Comparison of ENCODE assay signal across 8 cellular contexts in genomic region chr21:44011774-44012473, GRCh38. TPM values are rescaled to one million over a fixed set of nuclear protein-coding genes. Genes with fewer than 3 reads are reported as not detected.
DNase-seq lines count a peak whose midpoint lies in the region; ATAC-seq and TF ChIP-seq lines count a peak whose summit lies in the region.

A gene with protein sequence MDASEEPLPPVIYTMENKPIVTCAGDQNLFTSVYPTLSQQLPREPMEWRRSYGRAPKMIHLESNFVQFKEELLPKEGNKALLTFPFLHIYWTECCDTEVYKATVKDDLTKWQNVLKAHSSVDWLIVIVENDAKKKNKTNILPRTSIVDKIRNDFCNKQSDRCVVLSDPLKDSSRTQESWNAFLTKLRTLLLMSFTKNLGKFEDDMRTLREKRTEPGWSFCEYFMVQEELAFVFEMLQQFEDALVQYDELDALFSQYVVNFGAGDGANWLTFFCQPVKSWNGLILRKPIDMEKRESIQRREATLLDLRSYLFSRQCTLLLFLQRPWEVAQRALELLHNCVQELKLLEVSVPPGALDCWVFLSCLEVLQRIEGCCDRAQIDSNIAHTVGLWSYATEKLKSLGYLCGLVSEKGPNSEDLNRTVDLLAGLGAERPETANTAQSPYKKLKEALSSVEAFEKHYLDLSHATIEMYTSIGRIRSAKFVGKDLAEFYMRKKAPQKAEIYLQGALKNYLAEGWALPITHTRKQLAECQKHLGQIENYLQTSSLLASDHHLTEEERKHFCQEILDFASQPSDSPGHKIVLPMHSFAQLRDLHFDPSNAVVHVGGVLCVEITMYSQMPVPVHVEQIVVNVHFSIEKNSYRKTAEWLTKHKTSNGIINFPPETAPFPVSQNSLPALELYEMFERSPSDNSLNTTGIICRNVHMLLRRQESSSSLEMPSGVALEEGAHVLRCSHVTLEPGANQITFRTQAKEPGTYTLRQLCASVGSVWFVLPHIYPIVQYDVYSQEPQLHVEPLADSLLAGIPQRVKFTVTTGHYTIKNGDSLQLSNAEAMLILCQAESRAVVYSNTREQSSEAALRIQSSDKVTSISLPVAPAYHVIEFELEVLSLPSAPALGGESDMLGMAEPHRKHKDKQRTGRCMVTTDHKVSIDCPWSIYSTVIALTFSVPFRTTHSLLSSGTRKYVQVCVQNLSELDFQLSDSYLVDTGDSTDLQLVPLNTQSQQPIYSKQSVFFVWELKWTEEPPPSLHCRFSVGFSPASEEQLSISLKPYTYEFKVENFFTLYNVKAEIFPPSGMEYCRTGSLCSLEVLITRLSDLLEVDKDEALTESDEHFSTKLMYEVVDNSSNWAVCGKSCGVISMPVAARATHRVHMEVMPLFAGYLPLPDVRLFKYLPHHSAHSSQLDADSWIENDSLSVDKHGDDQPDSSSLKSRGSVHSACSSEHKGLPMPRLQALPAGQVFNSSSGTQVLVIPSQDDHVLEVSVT (plus strand): TSS chr21:44012309. CDS start chr21:44012494, 185 bp downstream.

- peaks cover 18 to 23% of the 10 kb centered on the region in 2 experiments for H3K4me1 ChIP-seq in HCT116 (ENCODE audit: control insufficient read depth in 1 of 2, insufficient read depth in 2 of 2, low read length in 2 of 2)
- peaks cover 55% of the 10 kb centered on the region for H3K4me1 ChIP-seq in adipocyte (ENCODE audit: control insufficient read depth, insufficient read depth, low read length)
- H3K4me1 ChIP-seq in cardiac muscle cell (ENCODE audit: low read depth): no peaks in the 10 kb centered on the region
- peaks cover 8% of the 10 kb centered on the region in 2 experiments for H3K4me1 ChIP-seq in trophoblast cell (ENCODE audit: control insufficient read depth in 1 of 2, insufficient read depth in 2 of 2, low read length in 2 of 2)
- H3K4me1 ChIP-seq in tibial artery: peaks cover 0 to 37% (median 28%) of the 10 kb centered on the region in 4 donors

- H4K91ac ChIP-seq in trophoblast cell (ENCODE audit: low read depth, low read length): peak within 1 kb of the TSS; percentile 92

- H2AK5ac ChIP-seq in trophoblast cell (ENCODE audit: low read length): peak within 1 kb of the TSS; percentile 71

- H3K18ac ChIP-seq in trophoblast cell (ENCODE audit: low read length): peak within 1 kb of the TSS; percentile 96

- H3K27me3 ChIP-seq in HCT116 (ENCODE audit: insufficient read depth, low read length) (no peaks in the 10 kb centered on the region), adipocyte (replicated peaks; ENCODE audit: control insufficient read depth, insufficient read depth, low read length) (no peaks in the 10 kb centered on the region), cardiac muscle cell (no peaks in the 10 kb centered on the region), trophoblast cell (ENCODE audit: insufficient read depth, low read length) (no peaks in the 10 kb centered on the region), tibial artery (no peaks in the 10 kb centered on the region)

- peak; percentile 90 for ATAC-seq in HCT116

- DNase-seq in GM04504 (ENCODE audit: low read depth) (peak; percentile 68), HCT116 (ENCODE audit: low read depth, low spot score) (peak; percentile 62), NAMALWA (ENCODE audit: low spot score) (peak; percentile 83), T follicular helper cell (ENCODE audit: low read depth) (peak; percentile 56), adipocyte (ENCODE audit: low read depth) (peak; percentile 97), cardiac muscle cell (ENCODE audit: low read depth in 1 of 2, low spot score in 1 of 2) (peak; percentile 89 to 90), trophoblast cell (peak; percentile 72 to 86), tibial artery (peak; percentile 74 to 90)

- no peaks in the 10 kb centered on the region for H3K9me3 ChIP-seq in HCT116 (ENCODE audit: control insufficient read depth in 1 of 2, insufficient read depth in 1 of 2, low read depth in 1 of 2, low read length in 2 of 2)
- H3K9me3 ChIP-seq in adipocyte (ENCODE audit: control insufficient read depth, low read length): no peaks in the 10 kb centered on the region
- H3K9me3 ChIP-seq in cardiac muscle cell (ENCODE audit: low read depth): no peaks in the 10 kb centered on the region
- H3K9me3 ChIP-seq in trophoblast cell (ENCODE audit: insufficient read depth, low read depth, low read length): peaks cover 3% of the 10 kb centered on the region
- H3K9me3 ChIP-seq in tibial artery: no peaks in the 10 kb centered on the region

- no CpG with 5 or more reads among the region's 96 CpGs for WGBS in trophoblast cell (ENCODE audit: extremely low coverage, insufficient coverage, insufficient read length)

- H3K27ac ChIP-seq in HCT116 (ENCODE audit: low read depth, low read length): peak within 1 kb of the TSS; percentile 90
- H3K27ac ChIP-seq in cardiac muscle cell: peak within 1 kb of the TSS; percentile 95
- H3K27ac ChIP-seq in trophoblast cell (ENCODE audit: low read depth, low read length): peak within 1 kb of the TSS; percentile 92
- peak within 1 kb of the TSS; percentile 97 to 99 for H3K27ac ChIP-seq in tibial artery

- TF ChIP-seq CTCF in HCT116 (IDR thresholded peaks at IDR 0.05 in 2 of 3, conservative IDR thresholded peaks at IDR 0.05 in 1 of 3; ENCODE audit: borderline replicate concordance in 1 of 3, insufficient read depth in 1 of 3, low read depth in 2 of 3, low read length in 2 of 3) (no peak), cardiac muscle cell (IDR thresholded peaks at IDR 0.05; ENCODE audit: low read depth, low read length) (no peak), tibial artery (IDR thresholded peaks at IDR 0.05) (no peak)

- peak within 1 kb of the TSS; percentile 54 for H2BK120ac ChIP-seq in trophoblast cell (ENCODE audit: insufficient read depth, low read length, poor library complexity)

- no peaks in the 10 kb centered on the region for H3K9me2 ChIP-seq in HCT116 (ENCODE audit: insufficient read depth)

- no peak for TF ChIP-seq RAD21 in HCT116 (IDR thresholded peaks at IDR 0.05; ENCODE audit: low read depth)

- intact Hi-C loops in HCT116 (cut with micrococcal nuclease): no loop called here
- intact Hi-C loops in tibial artery (cut with DNase I; ENCODE audit: low total_unique reads): loop anchor here (5.0 to 10.0 kb wide), 2 partner anchors 147 to 860 kb away; partner anchors contain the start of genes AGPAT3 and PTTG1IP

- H3K79me1 ChIP-seq in trophoblast cell (ENCODE audit: low read length): peaks cover 8% of the 10 kb centered on the region

- RAD21 ChIA-PET in HCT116 (lab: Charles Lee; ENCODE audit: low non-redundant PET in 1 of 2, low total read pairs in 2 of 2, uncharacterized antibody in 2 of 2, unreplicated experiment in 2 of 2): interaction anchor here in 1 of 2 experiments (0.7 kb wide), 1 partner anchor 18 kb away, joined by 3 read pairs; no protein-coding TSS in a partner anchor

- peak within 1 kb of the TSS; percentile 91 for H3K9ac ChIP-seq in HCT116 (ENCODE audit: low read length)
- peak within 1 kb of the TSS; percentile 97 for H3K9ac ChIP-seq in adipocyte (ENCODE audit: low read length)
- peak within 1 kb of the TSS; percentile 98 for H3K9ac ChIP-seq in trophoblast cell (ENCODE audit: low read length)

- H3K4ac ChIP-seq in trophoblast cell (ENCODE audit: low read depth, low read length): peak within 1 kb of the TSS; percentile 94

- no peak within 1 kb of the TSS for H3K23ac ChIP-seq in trophoblast cell (ENCODE audit: low read length)

- H4K20me1 ChIP-seq in HCT116 (ENCODE audit: insufficient read depth): peaks cover 11% of the 10 kb centered on the region; the same call in 1 of the 2 replicates

- peak; percentile 81 for TF ChIP-seq POLR2A in HCT116 (IDR thresholded peaks at IDR 0.05; ENCODE audit: borderline replicate concordance, extremely low read depth, insufficient read depth, insufficient read length)

- peak within 1 kb of the TSS; percentile 98 for H4K8ac ChIP-seq in trophoblast cell (ENCODE audit: low read depth, low read length)

- H3K4me2 ChIP-seq in HCT116 (ENCODE audit: low read length) (peak within 1 kb of the TSS; percentile 87), trophoblast cell (ENCODE audit: low read length) (peak within 1 kb of the TSS; percentile 93)

- BruUV-seq in HCT116 (replicated peaks; lab: Mats Ljungman, UMichigan): no TSS peak

- CTCF ChIA-PET in HCT116 (lab: Charles Lee): no interaction called here

- POLR2A ChIA-PET in HCT116 (lab: Charles Lee): interaction anchor here (0.5 kb wide), 1 partner anchor 35 kb away, joined by 3 read pairs; no protein-coding TSS in a partner anchor

- peak within 1 kb of the TSS; percentile 98 for H4K12ac ChIP-seq in trophoblast cell (ENCODE audit: low read depth, low read length)

- H3K14ac ChIP-seq in trophoblast cell (ENCODE audit: low read length): peak within 1 kb of the TSS; percentile 97

- H3K4me3 ChIP-seq in HCT116 (replicated peaks in 1 of 2; ENCODE audit: low read depth in 1 of 2, low read length in 2 of 2) (peak within 1 kb of the TSS; percentile 73 to 82), adipocyte (ENCODE audit: low read length) (peak within 1 kb of the TSS; percentile 89), cardiac muscle cell (peak within 1 kb of the TSS; percentile 95), trophoblast cell (ENCODE audit: low read depth, low read length) (peak within 1 kb of the TSS; percentile 100), tibial artery (peak within 1 kb of the TSS; percentile 87 to 91)

- H2AFZ ChIP-seq in HCT116 (ENCODE audit: low read depth, low read length, poor library complexity, severe bottlenecking): no peak within 1 kb of the TSS
- peak within 1 kb of the TSS; percentile 96 for H2AFZ ChIP-seq in trophoblast cell (ENCODE audit: insufficient read depth, low read length, poor library complexity)

- H2BK12ac ChIP-seq in trophoblast cell (ENCODE audit: low read length): peak within 1 kb of the TSS; percentile 20

- peak within 1 kb of the TSS; percentile 90 for H2BK5ac ChIP-seq in trophoblast cell (ENCODE audit: low read depth, low read length, poor library complexity)

- no peaks in the 10 kb centered on the region for H3K36me3 ChIP-seq in HCT116 (ENCODE audit: control insufficient read depth in 1 of 2, insufficient read depth in 2 of 2, low read length in 2 of 2)
- H3K36me3 ChIP-seq in adipocyte (ENCODE audit: control insufficient read depth, insufficient read depth, low read length, severe bottlenecking): no peaks in the 10 kb centered on the region
- H3K36me3 ChIP-seq in cardiac muscle cell: no peaks in the 10 kb centered on the region
- no peaks in the 10 kb centered on the region for H3K36me3 ChIP-seq in trophoblast cell (ENCODE audit: control insufficient read depth in 1 of 2, insufficient read depth in 2 of 2, low read length in 2 of 2)
- no peaks in the 10 kb centered on the region for H3K36me3 ChIP-seq in tibial artery

- H3K79me2 ChIP-seq in HCT116 (ENCODE audit: insufficient read depth, low read length) (peaks cover 44% of the 10 kb centered on the region), trophoblast cell (ENCODE audit: control insufficient read depth, insufficient read depth, low read length, poor library complexity) (peaks cover 16% of the 10 kb centered on the region)

TF ChIP-seq in HCT116, 20 proteins besides CTCF, POLR2A, EP300 and RAD21 (continues in another document):
- TF ChIP-seq TCF7L2 (IDR thresholded peaks at IDR 0.05; ENCODE audit: borderline replicate concordance, extremely low read depth, insufficient read depth, insufficient read length): peak; percentile 20
- TF ChIP-seq YY1 (IDR thresholded peaks at IDR 0.05; ENCODE audit: extremely low read depth, insufficient replicate concordance, low read depth, low read length): peak; percentile 40

RNA-seq across cellular contexts. Expression of the gene that starts here (rescaled TPM):
- total RNA-seq in HCT116 (2021; ENCODE audit: unreplicated experiment): 31.5 TPM
- 13.1 and 16.6 TPM in 2 replicates for polyA plus RNA-seq in HCT116 (2012)
- total RNA-seq in cardiac muscle cell: 12.6 and 14.5 TPM in 2 replicates
- 6.5 and 7.9 TPM in 2 replicates for polyA plus RNA-seq in cardiac muscle cell
- polyA plus RNA-seq in trophoblast cell (2013): 19.1 and 20.0 TPM in 2 replicates

Comparison
In these comparisons a context has a peak if more than half of its experiments do, and no peak if none do; other contexts are left out.
1. Peak in every context shown above with its lines: DNase-seq, ATAC-seq, H3K4me3 ChIP-seq and H3K27ac ChIP-seq.